In genomic region chr15:62828364-62828763, GRCh38 we compare ENCODE assay signal across 16 cellular contexts.
DNase-seq lines count a peak whose midpoint lies in the region; ATAC-seq lines count a peak whose summit lies in the region.
"Had no signal": no experiment of that assay in that cellular context is flagged by ENCODE, and none has a peak within 500 bp of the region (broad histone marks: within the 10 kb centered on the region; RNA-seq: fewer than 3 reads in every experiment).

No MANE protein-coding gene starts in this region.

- DNase-seq in NCI-H1105 treated with DMSO at 0.1 percent for 48 hours (lab: John Stamatoyannopoulos, UW) (peak; percentile 48), NCI-H1105 (lab: John Stamatoyannopoulos, UW) (no peak), NCI-H69 (lab: John Stamatoyannopoulos, UW) (peak; percentile 93), fibroblast of peridontal ligament (ENCODE audit: extremely low read depth) (peak; percentile 34), renal cortical epithelial cell (ENCODE audit: low read depth) (peak; percentile 94)
- DNase-seq in activated naive CD4-positive, alpha-beta T cell treated with Interleukin-2 at 50 U/mL for 16 hours: no peak
- DNase-seq: activated CD4-positive, alpha-beta T cell treated with anti-CD3 and anti-CD28 coated beads, Interleukin-2, amount 10 ng/mL, durations not matched to agents 7 days and 5 days; activated T-cell treated with anti-CD3 and anti-CD28 coated beads for 4 hours; dermis blood vessel endothelial cell; heart right ventricle; midbrain; NCI-H187; Peyer's patch; retina had no signal

- ATAC-seq in HG02571 (IDR thresholded peaks at IDR 0.05; ENCODE audit: unreplicated experiment): no peak
- no peak for ATAC-seq in HG02798 (IDR thresholded peaks at IDR 0.05; ENCODE audit: poor library complexity, unreplicated experiment)
- ATAC-seq: heart right ventricle had no signal

Comparison
In these comparisons a context has a peak if more than half of its experiments do, and no peak if none do; other contexts are left out.
1. DNase-seq: peak in NCI-H1105 treated with DMSO at 0.1 percent for 48 hours (single experiment), NCI-H69 (single experiment), fibroblast of peridontal ligament (single experiment) and renal cortical epithelial cell (single experiment); none in NCI-H1105 (single experiment) and activated naive CD4-positive, alpha-beta T cell treated with Interleukin-2 at 50 U/mL for 16 hours (single experiment).